Comparison of ENCODE assay signal across 19 cellular contexts in genomic region chr2:101731221-101732054, GRCh38.
"Had no signal": no experiment of that assay in that cellular context is flagged by ENCODE, and none has a peak within 500 bp of the region (broad histone marks: within the 10 kb centered on the region; RNA-seq: fewer than 3 reads in every experiment).

No MANE protein-coding gene starts in this region.

- H3K27me3 ChIP-seq: gastroesophageal sphincter, hepatocyte, spleen, transverse colon, uterus had no signal

- H3K9me3 ChIP-seq: gastroesophageal sphincter, spleen, transverse colon, uterus had no signal

- H2AFZ ChIP-seq: hepatocyte had no signal

- H3K27ac ChIP-seq: gastroesophageal sphincter, hepatocyte, spleen, transverse colon, uterus had no signal

- H3K4me2 ChIP-seq: hepatocyte had no signal

- DNase-seq: activated B cell treated with CpG ODN at 0.5 μM for 24 hours; activated CD8-positive, alpha-beta memory T cell treated with anti-CD3 and anti-CD28 coated beads, Interleukin-2, amount 10 ng/mL, durations not matched to agents 7 days and 5 days; activated CD8-positive, alpha-beta T cell treated with anti-CD3 and anti-CD28 coated beads, Interleukin-2, amount 10 ng/mL, durations not matched to agents 7 days and 5 days; anterior cingulate cortex; effector CD8-positive, alpha-beta T cell; erythroblast; islet precursor cell; left cardiac atrium; mammary epithelial cell; posterior cingulate gyrus; right cardiac atrium; spleen; stimulated activated naive CD4-positive, alpha-beta T cell treated with Interleukin-2 at 50 U/mL for 16 hours; T-helper 17 cell; T1000; transverse colon; uterus had no signal

- H3K4me3 ChIP-seq: gastroesophageal sphincter, hepatocyte, spleen, transverse colon, uterus had no signal

- H3K36me3 ChIP-seq: gastroesophageal sphincter, spleen, transverse colon, uterus had no signal
